Comparison of ENCODE assay signal across 1 cellular context in the genomic region with DNA sequence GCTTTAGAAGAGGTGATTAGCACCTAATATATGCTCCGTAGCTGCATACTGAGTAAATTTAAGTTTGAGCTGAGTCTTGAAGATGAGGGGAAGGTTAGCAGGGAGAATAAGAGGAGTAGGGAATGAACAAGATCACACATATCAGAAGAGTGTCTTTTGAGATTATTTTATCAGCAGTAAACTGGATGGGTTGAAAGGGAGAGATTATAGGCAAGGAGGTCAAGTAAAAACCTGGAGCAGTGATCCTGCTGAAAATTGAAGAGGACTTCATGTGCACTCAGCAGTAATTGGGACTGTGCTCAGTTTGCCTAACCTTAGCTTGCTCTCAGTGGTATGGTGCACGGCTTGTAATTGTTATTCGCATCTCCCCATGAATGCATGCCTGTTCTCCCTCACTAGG.
TF ChIP-seq lines count a peak whose summit lies in the region.

No MANE protein-coding gene starts in this region.

TF ChIP-seq in GM23338, 12 proteins besides CTCF, POLR2A, EP300 and RAD21 (continued from another document):
- no peak for TF ChIP-seq CREB1 (CRISPR knock-in tag; IDR thresholded peaks at IDR 0.05; ENCODE audit: low read depth)
- no peak for TF ChIP-seq JUNB (IDR thresholded peaks at IDR 0.05; ENCODE audit: unreplicated experiment)
- no peak for TF ChIP-seq EZH2 (IDR thresholded peaks at IDR 0.05; ENCODE audit: low read depth, unreplicated experiment)
- TF ChIP-seq ZNF331 (CRISPR knock-in tag; IDR thresholded peaks at IDR 0.05; ENCODE audit: low read depth), result no peak
- TF ChIP-seq, protein P1, sequence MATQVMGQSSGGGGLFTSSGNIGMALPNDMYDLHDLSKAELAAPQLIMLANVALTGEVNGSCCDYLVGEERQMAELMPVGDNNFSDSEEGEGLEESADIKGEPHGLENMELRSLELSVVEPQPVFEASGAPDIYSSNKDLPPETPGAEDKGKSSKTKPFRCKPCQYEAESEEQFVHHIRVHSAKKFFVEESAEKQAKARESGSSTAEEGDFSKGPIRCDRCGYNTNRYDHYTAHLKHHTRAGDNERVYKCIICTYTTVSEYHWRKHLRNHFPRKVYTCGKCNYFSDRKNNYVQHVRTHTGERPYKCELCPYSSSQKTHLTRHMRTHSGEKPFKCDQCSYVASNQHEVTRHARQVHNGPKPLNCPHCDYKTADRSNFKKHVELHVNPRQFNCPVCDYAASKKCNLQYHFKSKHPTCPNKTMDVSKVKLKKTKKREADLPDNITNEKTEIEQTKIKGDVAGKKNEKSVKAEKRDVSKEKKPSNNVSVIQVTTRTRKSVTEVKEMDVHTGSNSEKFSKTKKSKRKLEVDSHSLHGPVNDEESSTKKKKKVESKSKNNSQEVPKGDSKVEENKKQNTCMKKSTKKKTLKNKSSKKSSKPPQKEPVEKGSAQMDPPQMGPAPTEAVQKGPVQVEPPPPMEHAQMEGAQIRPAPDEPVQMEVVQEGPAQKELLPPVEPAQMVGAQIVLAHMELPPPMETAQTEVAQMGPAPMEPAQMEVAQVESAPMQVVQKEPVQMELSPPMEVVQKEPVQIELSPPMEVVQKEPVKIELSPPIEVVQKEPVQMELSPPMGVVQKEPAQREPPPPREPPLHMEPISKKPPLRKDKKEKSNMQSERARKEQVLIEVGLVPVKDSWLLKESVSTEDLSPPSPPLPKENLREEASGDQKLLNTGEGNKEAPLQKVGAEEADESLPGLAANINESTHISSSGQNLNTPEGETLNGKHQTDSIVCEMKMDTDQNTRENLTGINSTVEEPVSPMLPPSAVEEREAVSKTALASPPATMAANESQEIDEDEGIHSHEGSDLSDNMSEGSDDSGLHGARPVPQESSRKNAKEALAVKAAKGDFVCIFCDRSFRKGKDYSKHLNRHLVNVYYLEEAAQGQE (IDR thresholded peaks at IDR 0.05; ENCODE audit: unreplicated experiment), result no peak
- no peak for TF ChIP-seq STAT1 (IDR thresholded peaks at IDR 0.05; ENCODE audit: unreplicated experiment)
- TF ChIP-seq NANOG (IDR thresholded peaks at IDR 0.05; ENCODE audit: borderline replicate concordance), result no peak
- no peak for TF ChIP-seq EZH2phosphoT487 (IDR thresholded peaks at IDR 0.05; ENCODE audit: unreplicated experiment)
- TF ChIP-seq, protein P2, sequence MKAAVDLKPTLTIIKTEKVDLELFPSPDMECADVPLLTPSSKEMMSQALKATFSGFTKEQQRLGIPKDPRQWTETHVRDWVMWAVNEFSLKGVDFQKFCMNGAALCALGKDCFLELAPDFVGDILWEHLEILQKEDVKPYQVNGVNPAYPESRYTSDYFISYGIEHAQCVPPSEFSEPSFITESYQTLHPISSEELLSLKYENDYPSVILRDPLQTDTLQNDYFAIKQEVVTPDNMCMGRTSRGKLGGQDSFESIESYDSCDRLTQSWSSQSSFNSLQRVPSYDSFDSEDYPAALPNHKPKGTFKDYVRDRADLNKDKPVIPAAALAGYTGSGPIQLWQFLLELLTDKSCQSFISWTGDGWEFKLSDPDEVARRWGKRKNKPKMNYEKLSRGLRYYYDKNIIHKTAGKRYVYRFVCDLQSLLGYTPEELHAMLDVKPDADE (IDR thresholded peaks at IDR 0.05), result no peak
- no peak for TF ChIP-seq ZNF114 (CRISPR knock-in tag; IDR thresholded peaks at IDR 0.05)
